ENCODE assay signal across 23 cellular contexts in the genomic region with DNA sequence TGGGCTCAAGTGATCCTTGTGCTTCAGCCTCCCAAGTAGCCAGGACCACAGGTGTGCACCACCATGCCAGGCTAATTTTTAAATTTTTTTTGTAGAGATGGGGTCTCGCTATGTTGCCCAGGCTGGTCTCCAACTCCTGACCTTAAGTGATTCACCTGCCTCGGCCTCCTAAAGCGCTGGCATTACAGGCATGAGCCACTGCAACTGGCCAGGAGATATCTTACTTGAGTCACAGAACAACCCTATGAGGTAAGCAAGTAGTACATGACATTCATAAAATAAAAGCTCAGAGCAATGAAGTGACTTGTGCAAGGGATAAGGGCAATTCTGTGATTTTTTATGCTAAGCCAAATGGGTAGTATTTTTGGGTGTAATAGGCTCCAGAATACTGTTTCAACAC.
"Had no signal": no experiment of that assay in that cellular context is flagged by ENCODE, and none has a peak within 500 bp of the region (broad histone marks: within the 10 kb centered on the region; RNA-seq: fewer than 3 reads in every experiment).

No MANE protein-coding gene starts in this region.

- H3K27me3 Mint-ChIP-seq: activated CD4-positive, alpha-beta memory T cell treated with anti-CD3 and anti-CD28 coated beads for 36 hours; activated CD4-positive, alpha-beta T cell treated with anti-CD3 and anti-CD28 coated beads, Interleukin-2, amount 10 ng/mL, durations not matched to agents 7 days and 5 days; activated naive CD8-positive, alpha-beta T cell; activated T-helper 17 cell treated with anti-CD3 and anti-CD28 coated beads, Interleukin-2, amount 50 U/mL, for 72 hours; brain; central memory CD8-positive, alpha-beta T cell had no signal

- H3K4me1 Mint-ChIP-seq: activated T-helper 17 cell treated with anti-CD3 and anti-CD28 coated beads, Interleukin-2, amount 50 U/mL, for 72 hours; brain; central memory CD8-positive, alpha-beta T cell had no signal

- DNase-seq: activated CD4-positive, alpha-beta memory T cell treated with anti-CD3 and anti-CD28 coated beads for 36 hours; activated CD4-positive, alpha-beta T cell treated with anti-CD3 and anti-CD28 coated beads, Interleukin-2, amount 10 ng/mL, durations not matched to agents 7 days and 5 days; activated CD4-positive, CD25-positive, alpha-beta regulatory T cell; activated CD8-positive, alpha-beta memory T cell treated with anti-CD3 and anti-CD28 coated beads for 24 hours; activated gamma-delta T cell; activated naive CD4-positive, alpha-beta T cell treated with anti-CD3 and anti-CD28 coated beads for 36 hours; activated T-cell treated with anti-CD3 and anti-CD28 coated beads, Interleukin-2, amount 50 U/mL, for 4 hours; aorta; MM.1S; NCI-H1105; NCI-H1436; NCI-H1694 treated with DMSO at 0.1 percent for 48 hours; NCI-H2029 treated with DMSO at 0.1 percent for 48 hours; NCI-H524; Peyer's patch; SHP77; SW 1271 had no signal

- ATAC-seq: activated T-cell treated with anti-CD3 and anti-CD28 coated beads, Interleukin-2, amount 50 U/mL, for 4 hours; activated T-helper 17 cell treated with anti-CD3 and anti-CD28 coated beads, Interleukin-2, amount 50 U/mL, for 72 hours; SK-N-SH treated with all-trans-retinoic acid at 6 μM for 48 hours had no signal

- H3K4me3 Mint-ChIP-seq: activated CD4-positive, alpha-beta memory T cell treated with anti-CD3 and anti-CD28 coated beads for 36 hours; activated CD4-positive, alpha-beta T cell treated with anti-CD3 and anti-CD28 coated beads, Interleukin-2, amount 10 ng/mL, durations not matched to agents 7 days and 5 days; activated naive CD4-positive, alpha-beta T cell treated with anti-CD3 and anti-CD28 coated beads for 36 hours; activated naive CD8-positive, alpha-beta T cell; activated T-cell treated with anti-CD3 and anti-CD28 coated beads, Interleukin-2, amount 50 U/mL, for 4 hours; activated T-helper 17 cell treated with anti-CD3 and anti-CD28 coated beads, Interleukin-2, amount 50 U/mL, for 72 hours; brain; central memory CD8-positive, alpha-beta T cell had no signal

- H3K9me3 ChIP-seq: Peyer's patch, SJSA1 had no signal

- H3K27ac Mint-ChIP-seq: activated CD4-positive, alpha-beta memory T cell treated with anti-CD3 and anti-CD28 coated beads for 36 hours; activated CD4-positive, alpha-beta T cell treated with anti-CD3 and anti-CD28 coated beads, Interleukin-2, amount 10 ng/mL, durations not matched to agents 7 days and 5 days; activated naive CD4-positive, alpha-beta T cell treated with anti-CD3 and anti-CD28 coated beads for 36 hours; activated naive CD8-positive, alpha-beta T cell; activated T-helper 17 cell treated with anti-CD3 and anti-CD28 coated beads, Interleukin-2, amount 50 U/mL, for 72 hours had no signal
